In the genomic region with DNA sequence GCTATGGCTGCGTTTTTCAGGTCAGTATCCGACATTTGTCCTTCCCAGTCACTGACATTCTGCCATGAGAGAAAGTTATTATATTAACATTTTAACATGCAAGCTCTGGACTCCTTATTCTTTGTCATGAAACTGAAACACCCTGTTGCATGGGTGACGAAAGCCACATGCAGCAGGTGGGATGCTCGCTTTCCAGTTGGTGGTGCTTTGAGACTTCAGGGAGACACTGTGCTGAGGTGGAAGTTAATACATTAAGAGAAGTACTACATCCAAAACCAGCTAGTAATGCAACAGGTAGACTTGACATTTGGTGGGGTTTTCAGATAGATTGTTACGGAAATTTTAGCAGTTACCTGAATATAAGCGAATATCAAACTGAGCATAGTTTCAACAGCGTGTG, we compare ENCODE assay signal across 24 cellular contexts. TPM values are rescaled to one million over a fixed set of nuclear protein-coding genes. Genes with fewer than 3 reads are reported as not detected.
"Had no signal": no experiment of that assay in that cellular context is flagged by ENCODE, and none has a peak within 500 bp of the region (broad histone marks: within the 10 kb centered on the region; RNA-seq: fewer than 3 reads in every experiment).

No MANE protein-coding gene starts in this region.

- H3K27me3 ChIP-seq: MG63 had no signal

- ATAC-seq: HepG2 had no signal

- H3K36me3 ChIP-seq: MG63 had no signal

- H3K9me3 ChIP-seq: MG63, SK-N-SH had no signal

- H3K4me3 ChIP-seq: MG63 had no signal

- DNase-seq: IMR-90, Karpas-422, KG1, MG63, NCI-H1092, NCI-H1105 treated with DMSO at 0.1 percent for 48 hours, NCI-H1417 treated with DMSO at 0.1 percent for 48 hours, NCI-H146, NCI-H1694 treated with DMSO at 0.1 percent for 48 hours, NCI-H1930, NCI-H2081, NCI-H2171, NCI-H226, NCI-H446, NCI-H510A, NCI-H524 treated with DMSO at 0.1 percent for 48 hours, NCI-H69, NCI-H774, RPMI8226, SHP77, SK-N-SH had no signal

- H3K9ac ChIP-seq: SK-N-SH had no signal

- H3K4me2 ChIP-seq: SK-N-SH had no signal

RNA-seq across cellular contexts. Expression of gene AMN, which starts 32.8 kb away (rescaled TPM):
- total RNA-seq: HT1080, SK-MEL-5 had no signal
